In the genomic region with DNA sequence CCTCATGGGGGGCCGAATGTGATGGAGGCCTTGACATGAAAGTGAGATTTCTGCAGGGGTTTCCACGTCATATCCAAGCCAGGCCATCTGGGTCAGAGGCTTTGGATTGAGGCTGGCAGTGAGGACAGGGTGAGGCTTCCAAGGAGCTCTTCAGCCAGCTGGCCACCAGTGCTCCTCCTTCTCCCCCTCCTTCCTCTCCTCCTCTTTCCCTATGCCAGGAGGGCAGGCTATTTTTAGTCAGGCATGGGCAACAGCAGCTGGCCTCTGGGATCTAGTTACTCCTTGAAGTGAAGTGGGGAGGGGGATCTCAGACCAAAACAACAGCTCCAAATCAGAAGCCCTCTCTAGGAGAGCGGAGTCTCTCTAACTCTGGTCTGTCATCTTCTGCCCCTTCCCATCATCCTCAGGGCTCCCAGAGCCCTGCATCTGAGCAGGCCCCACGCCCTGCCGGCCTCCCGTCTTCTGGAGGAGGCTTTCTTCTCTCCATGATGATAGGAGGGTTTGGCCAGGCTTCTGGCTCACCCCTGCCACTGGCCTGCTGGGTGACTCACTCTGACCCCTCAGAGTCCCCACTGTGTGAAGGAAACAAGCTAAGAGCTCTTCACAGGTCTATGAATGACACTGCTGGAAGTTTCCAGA, we compare ENCODE assay signal across 1 cellular context.
TF ChIP-seq lines count a peak whose summit lies in the region.

No MANE protein-coding gene starts in this region.

TF ChIP-seq in IMR-90, 13 proteins besides CTCF, POLR2A, EP300 and RAD21:
- TF ChIP-seq MAZ (IDR thresholded peaks at IDR 0.05; ENCODE audit: borderline replicate concordance, low read depth, low read length) (no peak), CEBPB (IDR thresholded peaks at IDR 0.05; ENCODE audit: low read depth, low read length) (no peak), SMC3 (IDR thresholded peaks at IDR 0.05; ENCODE audit: low read depth, low read length) (no peak), MXI1 (IDR thresholded peaks at IDR 0.05; ENCODE audit: borderline replicate concordance, low read depth, low read length) (no peak), CHD1 (IDR thresholded peaks at IDR 0.05; ENCODE audit: low read depth, low read length) (no peak), FOS (IDR thresholded peaks at IDR 0.05; ENCODE audit: low read depth, low read length) (no peak), RFX5 (IDR thresholded peaks at IDR 0.05; ENCODE audit: low read depth, low read length) (no peak), NFE2L2 (IDR thresholded peaks at IDR 0.05; ENCODE audit: low read depth, low read length) (no peak), BHLHE40 (IDR thresholded peaks at IDR 0.05; ENCODE audit: low read depth, low read length) (no peak), MAFK (IDR thresholded peaks at IDR 0.05; ENCODE audit: low read depth, low read length) (no peak), RCOR1 (IDR thresholded peaks at IDR 0.05; ENCODE audit: insufficient replicate concordance, low read length) (no peak)
- TF ChIP-seq, protein P1, sequence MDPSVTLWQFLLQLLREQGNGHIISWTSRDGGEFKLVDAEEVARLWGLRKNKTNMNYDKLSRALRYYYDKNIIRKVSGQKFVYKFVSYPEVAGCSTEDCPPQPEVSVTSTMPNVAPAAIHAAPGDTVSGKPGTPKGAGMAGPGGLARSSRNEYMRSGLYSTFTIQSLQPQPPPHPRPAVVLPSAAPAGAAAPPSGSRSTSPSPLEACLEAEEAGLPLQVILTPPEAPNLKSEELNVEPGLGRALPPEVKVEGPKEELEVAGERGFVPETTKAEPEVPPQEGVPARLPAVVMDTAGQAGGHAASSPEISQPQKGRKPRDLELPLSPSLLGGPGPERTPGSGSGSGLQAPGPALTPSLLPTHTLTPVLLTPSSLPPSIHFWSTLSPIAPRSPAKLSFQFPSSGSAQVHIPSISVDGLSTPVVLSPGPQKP (IDR thresholded peaks at IDR 0.05; ENCODE audit: borderline replicate concordance, low read depth, low read length), result no peak
- TF ChIP-seq, protein P2, sequence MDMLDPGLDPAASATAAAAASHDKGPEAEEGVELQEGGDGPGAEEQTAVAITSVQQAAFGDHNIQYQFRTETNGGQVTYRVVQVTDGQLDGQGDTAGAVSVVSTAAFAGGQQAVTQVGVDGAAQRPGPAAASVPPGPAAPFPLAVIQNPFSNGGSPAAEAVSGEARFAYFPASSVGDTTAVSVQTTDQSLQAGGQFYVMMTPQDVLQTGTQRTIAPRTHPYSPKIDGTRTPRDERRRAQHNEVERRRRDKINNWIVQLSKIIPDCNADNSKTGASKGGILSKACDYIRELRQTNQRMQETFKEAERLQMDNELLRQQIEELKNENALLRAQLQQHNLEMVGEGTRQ (IDR thresholded peaks at IDR 0.05; ENCODE audit: low read depth, low read length), result no peak
